ENCODE assay signal across 12 cellular contexts in genomic region chr14:71267691-71268090, GRCh38. TPM values are rescaled to one million over a fixed set of nuclear protein-coding genes. Genes with fewer than 3 reads are reported as not detected.
A peak's percentile ranks its signal among the peaks of the same experiment; 100 is the strongest.
DNase-seq lines count a peak whose midpoint lies in the region; ATAC-seq, FAIRE-seq and TF ChIP-seq lines count a peak whose summit lies in the region.
"Had no signal": no experiment of that assay in that cellular context is flagged by ENCODE, and none has a peak within 500 bp of the region (broad histone marks: within the 10 kb centered on the region; RNA-seq: fewer than 3 reads in every experiment).

No MANE protein-coding gene starts in this region.

- CTCF ChIA-PET in activated CD8-positive, alpha-beta memory T cell treated with anti-CD3 and anti-CD28 coated beads, Interleukin-2, amount 10 ng/mL, durations not matched to agents 7 days and 5 days (lab: Charles Lee) = interaction anchor here (0.7 to 1.4 kb wide), 2 partner anchors 55 to 66 kb away, joined by 3 read pairs; no protein-coding TSS in a partner anchor
- CTCF ChIA-PET in T-cell (lab: Charles Lee) = interaction anchor here in 1 of 2 donors (0.6 kb wide), 1 partner anchor 137 kb away, joined by 3 read pairs; no protein-coding TSS in a partner anchor

- peak overlapping the region; percentile 32 for H3K4me2 ChIP-seq in fibroblast of lung (ENCODE audit: extremely low read depth, insufficient read depth, low read length)

- POLR2A ChIA-PET in T-cell (lab: Charles Lee) = interaction anchor here in 1 of 2 donors (0.6 kb wide), 1 partner anchor 52 kb away, joined by 3 read pairs; no protein-coding TSS in a partner anchor

- H3K27ac Mint-ChIP-seq in activated CD8-positive, alpha-beta memory T cell treated with anti-CD3 and anti-CD28 coated beads, Interleukin-2, amount 10 ng/mL, durations not matched to agents 7 days and 5 days = peak overlapping the region; percentile 86
- peak overlapping the region; percentile 24 to 77 for H3K27ac Mint-ChIP-seq in T-cell
- peak overlapping the region; percentile 13 for H3K27ac Mint-ChIP-seq in stimulated activated memory B cell treated with anti-CD40 and anti-IgM and Interleukin-4, amounts not matched to agents 10 μg/mL and 1 μg/mL and 100 μg/mL, for 72 hours

- peak overlapping the region in 2 of 4 experiments; percentile 17 to 23 for H3K4me3 ChIP-seq in fibroblast of lung (replicated peaks in 1 of 4; ENCODE audit: control extremely low read depth in 1 of 4, insufficient read depth in 1 of 4, low read depth in 3 of 4, low read length in 4 of 4)

- peaks cover 52% of the 10 kb centered on the region for H3K36me3 Mint-ChIP-seq in activated CD8-positive, alpha-beta memory T cell treated with anti-CD3 and anti-CD28 coated beads, Interleukin-2, amount 10 ng/mL, durations not matched to agents 7 days and 5 days
- H3K36me3 Mint-ChIP-seq in T-cell = peaks cover 19% of the 10 kb centered on the region
- peaks cover 24% of the 10 kb centered on the region for H3K36me3 Mint-ChIP-seq in stimulated activated memory B cell treated with anti-CD40 and anti-IgM and Interleukin-4, amounts not matched to agents 10 μg/mL and 1 μg/mL and 100 μg/mL, for 72 hours

- TF ChIP-seq POLR2A in GM12891 (IDR thresholded peaks at IDR 0.05; ENCODE audit: low read depth, low read length) = no peak

- peaks cover 12% of the 10 kb centered on the region for H3K9me3 Mint-ChIP-seq in activated CD8-positive, alpha-beta memory T cell treated with anti-CD3 and anti-CD28 coated beads, Interleukin-2, amount 10 ng/mL, durations not matched to agents 7 days and 5 days (ENCODE audit: low read depth)
- H3K9me3 Mint-ChIP-seq in T-cell = peaks cover 9 to 22% (median 10%) of the 10 kb centered on the region in 3 donors
- H3K9me3 Mint-ChIP-seq in stimulated activated memory B cell treated with anti-CD40 and anti-IgM and Interleukin-4, amounts not matched to agents 10 μg/mL and 1 μg/mL and 100 μg/mL, for 72 hours = peaks cover 16% of the 10 kb centered on the region

- no peak overlapping the region for H3K9ac ChIP-seq in fibroblast of lung (ENCODE audit: insufficient read depth, low read length)

- H3K79me2 ChIP-seq in fibroblast of lung (ENCODE audit: control insufficient read depth, insufficient read depth, low read length) = no peaks in the 10 kb centered on the region

- FAIRE-seq in GM12891 (lab: Jason Lieb, UNC) = no peak
- FAIRE-seq: astrocyte had no signal

- no peak overlapping the region for H3K27ac ChIP-seq in fibroblast of lung (ENCODE audit: insufficient read depth, low read length)
- H3K27ac ChIP-seq: esophagus muscularis mucosa, HL-60 had no signal

- no peaks in the 10 kb centered on the region for H3K27me3 ChIP-seq in fibroblast of lung (ENCODE audit: control insufficient read depth, insufficient read depth, low read length)
- H3K27me3 ChIP-seq: esophagus muscularis mucosa had no signal

- TF ChIP-seq CTCF in fibroblast of lung (conservative IDR thresholded peaks at IDR 0.05 in 1 of 2, IDR thresholded peaks at IDR 0.05 in 1 of 2; ENCODE audit: low read depth in 1 of 2, low read length in 2 of 2) = no peak

- no peak for DNase-seq in activated CD8-positive, alpha-beta memory T cell treated with anti-CD3 and anti-CD28 coated beads, Interleukin-2, amount 10 ng/mL, durations not matched to agents 7 days and 5 days
- DNase-seq in activated CD8-positive, alpha-beta memory T cell treated with anti-CD3 and anti-CD28 coated beads, Interleukin-2, amount 50 U/mL, for 48 hours = no peak
- DNase-seq in T-cell (no peak), fibroblast of lung (ENCODE audit: low read depth in 2 of 2) (peak in 1 of 2 donors; percentile 37), occipital lobe (lab: John Stamatoyannopoulos, UW) (no peak), GM12891 (ENCODE audit: insufficient read length, low spot score) (no peak), UCSD-AML1 (lab: John Stamatoyannopoulos, UW; ENCODE audit: unreplicated experiment) (no peak)
- DNase-seq: NCI-H187 treated with DMSO at 0.1 percent for 48 hours had no signal

- no peaks in the 10 kb centered on the region for H3K9me3 ChIP-seq in fibroblast of lung (ENCODE audit: control insufficient read depth, insufficient read depth, low read depth, low read length)

- ATAC-seq in activated CD8-positive, alpha-beta memory T cell treated with anti-CD3 and anti-CD28 coated beads, Interleukin-2, amount 10 ng/mL, durations not matched to agents 7 days and 5 days = peak; percentile 28
- ATAC-seq in T-cell (replicated peaks in 1 of 4) = no peak
- ATAC-seq in stimulated activated memory B cell treated with anti-CD40 and anti-IgM and Interleukin-4, amounts not matched to agents 10 μg/mL and 1 μg/mL and 100 μg/mL, for 72 hours = no peak

- no peak overlapping the region for H2AFZ ChIP-seq in fibroblast of lung (ENCODE audit: low read length)

- peak overlapping the region; percentile 62 for H3K4me3 Mint-ChIP-seq in activated CD8-positive, alpha-beta memory T cell treated with anti-CD3 and anti-CD28 coated beads, Interleukin-2, amount 10 ng/mL, durations not matched to agents 7 days and 5 days
- peak overlapping the region; percentile 67 to 76 (median 70) for H3K4me3 Mint-ChIP-seq in T-cell
- H3K4me3 Mint-ChIP-seq in stimulated activated memory B cell treated with anti-CD40 and anti-IgM and Interleukin-4, amounts not matched to agents 10 μg/mL and 1 μg/mL and 100 μg/mL, for 72 hours = peak overlapping the region; percentile 49

- peaks cover 4% of the 10 kb centered on the region for H3K27me3 Mint-ChIP-seq in activated CD8-positive, alpha-beta memory T cell treated with anti-CD3 and anti-CD28 coated beads, Interleukin-2, amount 10 ng/mL, durations not matched to agents 7 days and 5 days
- peaks cover 0 to 6% of the 10 kb centered on the region in 2 donors for H3K27me3 Mint-ChIP-seq in T-cell
- H3K27me3 Mint-ChIP-seq in stimulated activated memory B cell treated with anti-CD40 and anti-IgM and Interleukin-4, amounts not matched to agents 10 μg/mL and 1 μg/mL and 100 μg/mL, for 72 hours = no peaks in the 10 kb centered on the region

- H3K4me1 ChIP-seq in fibroblast of lung (ENCODE audit: control insufficient read depth, extremely low read depth, insufficient read depth, low read length) = no peaks in the 10 kb centered on the region

- H3K36me3 ChIP-seq in fibroblast of lung (ENCODE audit: control insufficient read depth, insufficient read depth, low read length) = no peaks in the 10 kb centered on the region
- H3K36me3 ChIP-seq: esophagus muscularis mucosa had no signal

- H3K4me1 Mint-ChIP-seq in activated CD8-positive, alpha-beta memory T cell treated with anti-CD3 and anti-CD28 coated beads, Interleukin-2, amount 10 ng/mL, durations not matched to agents 7 days and 5 days = peaks cover 45% of the 10 kb centered on the region
- peaks cover 10 to 19% (median 14%) of the 10 kb centered on the region in 3 donors for H3K4me1 Mint-ChIP-seq in T-cell
- H3K4me1 Mint-ChIP-seq in stimulated activated memory B cell treated with anti-CD40 and anti-IgM and Interleukin-4, amounts not matched to agents 10 μg/mL and 1 μg/mL and 100 μg/mL, for 72 hours = peaks cover 16% of the 10 kb centered on the region

- no peaks in the 10 kb centered on the region for H4K20me1 ChIP-seq in fibroblast of lung (ENCODE audit: control insufficient read depth, extremely low read depth, insufficient read depth, low read length)

TF ChIP-seq in GM12891, 5 proteins besides CTCF, POLR2A, EP300 and RAD21:
- no peak for TF ChIP-seq POLR2AphosphoS5 (IDR thresholded peaks at IDR 0.05; ENCODE audit: low read depth, low read length)
- no peak for TF ChIP-seq SPI1 (IDR thresholded peaks at IDR 0.05; ENCODE audit: low read depth, low read length)
- no peak for TF ChIP-seq PAX5 (IDR thresholded peaks at IDR 0.05; ENCODE audit: insufficient read depth, low read length, severe bottlenecking)
- TF ChIP-seq POU2F2 (IDR thresholded peaks at IDR 0.05; ENCODE audit: low read depth, low read length) = no peak
- TF ChIP-seq TAF1 (IDR thresholded peaks at IDR 0.05; ENCODE audit: low read depth, low read length) = no peak

RNA-seq across cellular contexts. Expression of gene SIPA1L1, which starts 52.6 kb away (rescaled TPM):
- 10 to 100 TPM; 69.2 to 81.5 TPM for total RNA-seq in activated CD8-positive, alpha-beta memory T cell treated with anti-CD3 and anti-CD28 coated beads, Interleukin-2, amount 10 ng/mL, durations not matched to agents 7 days and 5 days
- total RNA-seq in T-cell = 10 to 100 TPM; 34.9 to 50.6 (median 42.3) TPM
- 27.2 and 72.5 TPM in 2 replicates for total RNA-seq in fibroblast of lung
- polyA plus RNA-seq in fibroblast of lung = 20.3 and 35.0 TPM in 2 replicates
- 22.5 and 30.5 TPM in 2 replicates for polyA plus RNA-seq in fibroblast of lung (2012)
- polyA minus RNA-seq in fibroblast of lung (ENCODE audit: low replicate concordance) = 31.5 and 56.7 TPM in 2 replicates
- total RNA-seq in occipital lobe = 13.6 TPM
- polyA plus RNA-seq in GM12891 (2012; ENCODE audit: low read depth, missing spikeins) = 39.8 TPM

Comparison
In these comparisons a context has a peak if more than half of its experiments do, and no peak if none do; other contexts are left out.
1. H3K27ac Mint-ChIP-seq: peak in every context shown above with its lines; median percentile 86 in activated CD8-positive, alpha-beta memory T cell treated with anti-CD3 and anti-CD28 coated beads, Interleukin-2, amount 10 ng/mL, durations not matched to agents 7 days and 5 days; 50 in T-cell; 13 in stimulated activated memory B cell treated with anti-CD40 and anti-IgM and Interleukin-4, amounts not matched to agents 10 μg/mL and 1 μg/mL and 100 μg/mL, for 72 hours.